In the genomic region with DNA sequence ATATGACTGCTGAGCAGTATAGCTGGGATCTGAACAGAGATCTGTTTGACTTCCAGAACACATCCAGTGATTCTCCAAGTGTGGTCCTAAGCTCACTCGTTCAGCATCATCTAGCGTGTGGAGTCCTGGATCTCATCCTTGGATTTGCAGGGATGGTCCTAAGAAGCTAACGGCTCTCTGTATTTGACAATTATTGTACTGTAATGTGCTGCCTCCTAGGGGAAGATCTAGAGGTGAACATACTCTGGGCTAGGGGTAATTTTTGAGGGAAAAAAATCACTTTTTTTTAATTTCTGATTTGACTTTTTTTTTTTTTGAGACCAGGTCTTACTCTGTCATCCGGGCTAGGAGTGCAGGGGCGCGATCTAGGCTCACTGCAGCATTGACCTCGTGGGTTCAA, we compare ENCODE assay signal across 9 cellular contexts. TPM values are rescaled to one million over a fixed set of nuclear protein-coding genes. Genes with fewer than 3 reads are reported as not detected.
DNase-seq lines count a peak whose midpoint lies in the region; ATAC-seq and TF ChIP-seq lines count a peak whose summit lies in the region.
"Had no signal": no experiment of that assay in that cellular context is flagged by ENCODE, and none has a peak within 500 bp of the region (broad histone marks: within the 10 kb centered on the region; RNA-seq: fewer than 3 reads in every experiment).

No MANE protein-coding gene starts in this region.

- no peak overlapping the region for H3K4me3 ChIP-seq in HEK293 (ENCODE audit: low read depth, low read length)
- H3K4me3 ChIP-seq in esophagus muscularis mucosa: peak overlapping the region in 1 of 4 donors; percentile 66

- H3K36me3 ChIP-seq in HEK293 (ENCODE audit: control insufficient read depth in 2 of 2, insufficient read depth in 1 of 2, low read length in 2 of 2) (peaks cover 0 to 2% of the 10 kb centered on the region in 2 experiments; a peak in 1 of 3 replicates), esophagus muscularis mucosa (no peaks in the 10 kb centered on the region)

- TF ChIP-seq EP300 in esophagus muscularis mucosa (IDR thresholded peaks at IDR 0.05): no peak

- POLR2A ChIA-PET in HEK293 (lab: Yijun Ruan, JAX): interaction anchor here (0.6 to 2.8 kb wide), 9 partner anchors 38 to 389 kb away, joined by 3 to 9 read pairs (median 4); a partner anchor contains a TSS

- CTCF ChIA-PET in HEK293 (lab: Yijun Ruan, JAX): interaction anchor here (0.6 to 6.8 kb wide), 26 partner anchors 8 to 1557 kb away, joined by 3 to 175 read pairs (median 5); no protein-coding TSS in a partner anchor

- no peak for ATAC-seq in GM19455 (IDR thresholded peaks at IDR 0.05; ENCODE audit: unreplicated experiment)
- no peak for ATAC-seq in HG03342 (IDR thresholded peaks at IDR 0.05; ENCODE audit: unreplicated experiment)
- ATAC-seq in GM18517 (IDR thresholded peaks at IDR 0.05; ENCODE audit: unreplicated experiment): no peak

- peak; percentile 39; the same call in 1 of the 2 replicates for TF ChIP-seq CTCF in HEK293 (tag by site-specific recombination; IDR thresholded peaks at IDR 0.05)
- peak in 2 of 3 experiments; percentile 19 to 39 for TF ChIP-seq CTCF in esophagus muscularis mucosa (IDR thresholded peaks at IDR 0.05)

- H3K27ac ChIP-seq in HEK293 (ENCODE audit: extremely low read depth, low read depth, low read length) (no peak overlapping the region), esophagus muscularis mucosa (replicated peaks in 1 of 4) (no peak overlapping the region)

- H3K27me3 ChIP-seq in esophagus muscularis mucosa: no peaks in the 10 kb centered on the region

- H3K9me3 ChIP-seq in HEK293 (ENCODE audit: control insufficient read depth, insufficient read depth, low read depth, low read length): no peaks in the 10 kb centered on the region
- no peaks in the 10 kb centered on the region for H3K9me3 ChIP-seq in esophagus muscularis mucosa

- TF ChIP-seq POLR2A in esophagus muscularis mucosa (IDR thresholded peaks at IDR 0.05; ENCODE audit: low read depth): no peak

- intact Hi-C loops in esophagus muscularis mucosa (cut with DNase I): no loop called here

- DNase-seq in COR-L47 (lab: John Stamatoyannopoulos, UW) (peak; percentile 33), SK-N-DZ (ENCODE audit: low spot score) (peak; percentile 37), esophagus muscularis mucosa (ENCODE audit: extremely low spot score) (no peak), pons (ENCODE audit: low spot score) (peak; percentile 58)

- H3K4me1 ChIP-seq in HEK293 (ENCODE audit: control insufficient read depth, insufficient read depth, low read length): peaks cover 2% of the 10 kb centered on the region; the same call in 1 of the 2 replicates
- peaks cover 15 to 31% (median 22%) of the 10 kb centered on the region in 4 donors for H3K4me1 ChIP-seq in esophagus muscularis mucosa

- 72% methylated on average over 7 of the region's 7 CpGs for WGBS in esophagus muscularis mucosa

TF ChIP-seq in HEK293, 187 proteins besides CTCF, POLR2A, EP300 and RAD21 (continues in another document):
- no peak for TF ChIP-seq ZNF664 (tag by site-specific recombination; IDR thresholded peaks at IDR 0.05)
- peak; percentile 57 for TF ChIP-seq ZNF654 (tag by site-specific recombination; IDR thresholded peaks at IDR 0.05; ENCODE audit: low read depth)
- TF ChIP-seq ZFP3 (tag by site-specific recombination; IDR thresholded peaks at IDR 0.05; ENCODE audit: low read depth): no peak
- TF ChIP-seq ZNF394 (tag by site-specific recombination; IDR thresholded peaks at IDR 0.05; ENCODE audit: borderline replicate concordance): no peak
- TF ChIP-seq, protein P1, sequence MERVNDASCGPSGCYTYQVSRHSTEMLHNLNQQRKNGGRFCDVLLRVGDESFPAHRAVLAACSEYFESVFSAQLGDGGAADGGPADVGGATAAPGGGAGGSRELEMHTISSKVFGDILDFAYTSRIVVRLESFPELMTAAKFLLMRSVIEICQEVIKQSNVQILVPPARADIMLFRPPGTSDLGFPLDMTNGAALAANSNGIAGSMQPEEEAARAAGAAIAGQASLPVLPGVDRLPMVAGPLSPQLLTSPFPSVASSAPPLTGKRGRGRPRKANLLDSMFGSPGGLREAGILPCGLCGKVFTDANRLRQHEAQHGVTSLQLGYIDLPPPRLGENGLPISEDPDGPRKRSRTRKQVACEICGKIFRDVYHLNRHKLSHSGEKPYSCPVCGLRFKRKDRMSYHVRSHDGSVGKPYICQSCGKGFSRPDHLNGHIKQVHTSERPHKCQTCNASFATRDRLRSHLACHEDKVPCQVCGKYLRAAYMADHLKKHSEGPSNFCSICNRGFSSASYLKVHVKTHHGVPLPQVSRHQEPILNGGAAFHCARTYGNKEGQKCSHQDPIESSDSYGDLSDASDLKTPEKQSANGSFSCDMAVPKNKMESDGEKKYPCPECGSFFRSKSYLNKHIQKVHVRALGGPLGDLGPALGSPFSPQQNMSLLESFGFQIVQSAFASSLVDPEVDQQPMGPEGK (tag by site-specific recombination; IDR thresholded peaks at IDR 0.05): no peak
- TF ChIP-seq ZNF776 (tag by site-specific recombination; IDR thresholded peaks at IDR 0.05; ENCODE audit: borderline replicate concordance): no peak
- TF ChIP-seq, protein P2, sequence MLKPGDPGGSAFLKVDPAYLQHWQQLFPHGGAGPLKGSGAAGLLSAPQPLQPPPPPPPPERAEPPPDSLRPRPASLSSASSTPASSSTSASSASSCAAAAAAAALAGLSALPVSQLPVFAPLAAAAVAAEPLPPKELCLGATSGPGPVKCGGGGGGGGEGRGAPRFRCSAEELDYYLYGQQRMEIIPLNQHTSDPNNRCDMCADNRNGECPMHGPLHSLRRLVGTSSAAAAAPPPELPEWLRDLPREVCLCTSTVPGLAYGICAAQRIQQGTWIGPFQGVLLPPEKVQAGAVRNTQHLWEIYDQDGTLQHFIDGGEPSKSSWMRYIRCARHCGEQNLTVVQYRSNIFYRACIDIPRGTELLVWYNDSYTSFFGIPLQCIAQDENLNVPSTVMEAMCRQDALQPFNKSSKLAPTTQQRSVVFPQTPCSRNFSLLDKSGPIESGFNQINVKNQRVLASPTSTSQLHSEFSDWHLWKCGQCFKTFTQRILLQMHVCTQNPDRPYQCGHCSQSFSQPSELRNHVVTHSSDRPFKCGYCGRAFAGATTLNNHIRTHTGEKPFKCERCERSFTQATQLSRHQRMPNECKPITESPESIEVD (tag by site-specific recombination; IDR thresholded peaks at IDR 0.05): no peak
- no peak for TF ChIP-seq ZSCAN23 (tag by site-specific recombination; IDR thresholded peaks at IDR 0.05)
- no peak for TF ChIP-seq ZNF354C (tag by site-specific recombination; IDR thresholded peaks at IDR 0.05; ENCODE audit: borderline replicate concordance, low read depth)
- TF ChIP-seq ZNF610 (tag by site-specific recombination; IDR thresholded peaks at IDR 0.05; ENCODE audit: borderline replicate concordance): no peak
- TF ChIP-seq, protein P3, sequence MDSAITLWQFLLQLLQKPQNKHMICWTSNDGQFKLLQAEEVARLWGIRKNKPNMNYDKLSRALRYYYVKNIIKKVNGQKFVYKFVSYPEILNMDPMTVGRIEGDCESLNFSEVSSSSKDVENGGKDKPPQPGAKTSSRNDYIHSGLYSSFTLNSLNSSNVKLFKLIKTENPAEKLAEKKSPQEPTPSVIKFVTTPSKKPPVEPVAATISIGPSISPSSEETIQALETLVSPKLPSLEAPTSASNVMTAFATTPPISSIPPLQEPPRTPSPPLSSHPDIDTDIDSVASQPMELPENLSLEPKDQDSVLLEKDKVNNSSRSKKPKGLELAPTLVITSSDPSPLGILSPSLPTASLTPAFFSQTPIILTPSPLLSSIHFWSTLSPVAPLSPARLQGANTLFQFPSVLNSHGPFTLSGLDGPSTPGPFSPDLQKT (IDR thresholded peaks at IDR 0.05; ENCODE audit: borderline replicate concordance, low read depth, low read length): no peak
- no peak for TF ChIP-seq OSR2 (tag by site-specific recombination; IDR thresholded peaks at IDR 0.05)
- TF ChIP-seq, protein P4, sequence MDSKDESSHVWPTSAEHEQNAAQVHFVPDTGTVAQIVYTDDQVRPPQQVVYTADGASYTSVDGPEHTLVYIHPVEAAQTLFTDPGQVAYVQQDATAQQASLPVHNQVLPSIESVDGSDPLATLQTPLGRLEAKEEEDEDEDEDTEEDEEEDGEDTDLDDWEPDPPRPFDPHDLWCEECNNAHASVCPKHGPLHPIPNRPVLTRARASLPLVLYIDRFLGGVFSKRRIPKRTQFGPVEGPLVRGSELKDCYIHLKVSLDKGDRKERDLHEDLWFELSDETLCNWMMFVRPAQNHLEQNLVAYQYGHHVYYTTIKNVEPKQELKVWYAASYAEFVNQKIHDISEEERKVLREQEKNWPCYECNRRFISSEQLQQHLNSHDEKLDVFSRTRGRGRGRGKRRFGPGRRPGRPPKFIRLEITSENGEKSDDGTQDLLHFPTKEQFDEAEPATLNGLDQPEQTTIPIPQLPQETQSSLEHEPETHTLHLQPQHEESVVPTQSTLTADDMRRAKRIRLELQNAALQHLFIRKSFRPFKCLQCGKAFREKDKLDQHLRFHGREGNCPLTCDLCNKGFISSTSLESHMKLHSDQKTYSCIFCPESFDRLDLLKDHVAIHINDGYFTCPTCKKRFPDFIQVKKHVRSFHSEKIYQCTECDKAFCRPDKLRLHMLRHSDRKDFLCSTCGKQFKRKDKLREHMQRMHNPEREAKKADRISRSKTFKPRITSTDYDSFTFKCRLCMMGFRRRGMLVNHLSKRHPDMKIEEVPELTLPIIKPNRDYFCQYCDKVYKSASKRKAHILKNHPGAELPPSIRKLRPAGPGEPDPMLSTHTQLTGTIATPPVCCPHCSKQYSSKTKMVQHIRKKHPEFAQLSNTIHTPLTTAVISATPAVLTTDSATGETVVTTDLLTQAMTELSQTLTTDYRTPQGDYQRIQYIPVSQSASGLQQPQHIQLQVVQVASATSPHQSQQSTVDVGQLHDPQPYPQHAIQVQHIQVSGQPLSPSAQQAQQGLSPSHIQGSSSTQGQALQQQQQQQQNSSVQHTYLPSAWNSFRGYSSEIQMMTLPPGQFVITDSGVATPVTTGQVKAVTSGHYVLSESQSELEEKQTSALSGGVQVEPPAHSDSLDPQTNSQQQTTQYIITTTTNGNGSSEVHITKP (tag by site-specific recombination; IDR thresholded peaks at IDR 0.05): no peak
- TF ChIP-seq ZBTB17 (tag by site-specific recombination; IDR thresholded peaks at IDR 0.05): 0 out of 2 replicates have a peak, but pooled peaks have one; percentile 27

RNA-seq across cellular contexts. Expression of a gene that starts 1.5 kb away (rescaled TPM):
- polyA plus RNA-seq in SK-N-DZ (2014; cell fraction: cytosol; rRNA removed): 9.1 and 9.6 TPM in 2 replicates
- 4.9 and 5.0 TPM in 2 replicates for polyA plus RNA-seq in SK-N-DZ (2014; cell fraction: nucleus; rRNA removed)
- total RNA-seq in esophagus muscularis mucosa: 1 to 10 TPM; 7.9 to 9.2 (median 8.0) TPM

RNA-seq across cellular contexts. Expression of a gene that starts 17.4 kb away (rescaled TPM):
- polyA plus RNA-seq in SK-N-DZ (2014; cell fraction: cytosol; rRNA removed): not detected in 2 replicates
- not detected in 2 replicates for polyA plus RNA-seq in SK-N-DZ (2014; cell fraction: nucleus; rRNA removed)
- not detected for total RNA-seq in esophagus muscularis mucosa
- total RNA-seq: skeletal muscle tissue had no signal

RNA-seq across cellular contexts. Expression of a gene that starts 38.4 kb away (rescaled TPM):
- polyA plus RNA-seq in SK-N-DZ (2014; cell fraction: cytosol; rRNA removed): 3.8 and 4.0 TPM in 2 replicates
- polyA plus RNA-seq in SK-N-DZ (2014; cell fraction: nucleus; rRNA removed): 0.82 and 1.8 TPM in 2 replicates
- 1 to 10 TPM; 2.9 to 3.5 (median 3.2) TPM for total RNA-seq in esophagus muscularis mucosa

RNA-seq across cellular contexts. Expression of a gene that starts 38.5 kb away (rescaled TPM):
- 35.2 and 39.2 TPM in 2 replicates for polyA plus RNA-seq in SK-N-DZ (2014; cell fraction: cytosol; rRNA removed)
- polyA plus RNA-seq in SK-N-DZ (2014; cell fraction: nucleus; rRNA removed): 48.8 and 133 TPM in 2 replicates
- 10 to 100 TPM; 17.4 to 26.5 (median 23.1) TPM for total RNA-seq in esophagus muscularis mucosa
